8 cellular contexts compared by ENCODE assay signal in genomic region chr9:89310486-89311345, GRCh38. TPM values are rescaled to one million over a fixed set of nuclear protein-coding genes. Genes with fewer than 3 reads are reported as not detected.
DNase-seq lines count a peak whose midpoint lies in the region; ATAC-seq and TF ChIP-seq lines count a peak whose summit lies in the region.

Gene CKS2, plus strand, starts transcription at chr9:89311195. Its CDS starts 98 bp downstream, at chr9:89311293.

- H3K9me3 Mint-ChIP-seq in activated T-cell treated with anti-CD3 and anti-CD28 coated beads, Interleukin-2, amount 50 U/mL, for 24 hours = no peaks in the 10 kb centered on the region

- peak; percentile 99 for DNase-seq in DMS153 treated with DMSO at 0.1 percent for 48 hours (lab: John Stamatoyannopoulos, UW; ENCODE audit: unreplicated experiment)
- peak; percentile 100 for DNase-seq in KBM-7
- DNase-seq in activated T-cell treated with anti-CD3 and anti-CD28 coated beads, Interleukin-2, amount 50 U/mL, for 24 hours = peak; percentile 99
- DNase-seq in epithelial cell of proximal tubule (ENCODE audit: low read depth) = peak; percentile 96
- peak; percentile 100 for DNase-seq in mucosa of gallbladder (ENCODE audit: low spot score)
- DNase-seq in stimulated activated CD8-positive, alpha-beta memory T cell treated with anti-CD3 and anti-CD28 coated beads, Interleukin-4, amount 100 ng/mL, for 4 hours (ENCODE audit: low read depth in 2 of 2, low spot score in 1 of 2) = peak; percentile 99 to 100

- H3K36me3 Mint-ChIP-seq in activated T-cell treated with anti-CD3 and anti-CD28 coated beads, Interleukin-2, amount 50 U/mL, for 24 hours (ENCODE audit: low read depth) = peaks cover 72% of the 10 kb centered on the region

- peak within 1 kb of the TSS; percentile 82 for H3K4me3 ChIP-seq in epithelial cell of proximal tubule (ENCODE audit: low read depth, low read length)

- H3K4me3 Mint-ChIP-seq in activated T-cell treated with anti-CD3 and anti-CD28 coated beads, Interleukin-2, amount 50 U/mL, for 24 hours = peak within 1 kb of the TSS; percentile 93

- peaks cover 40% of the 10 kb centered on the region for H3K4me1 Mint-ChIP-seq in activated T-cell treated with anti-CD3 and anti-CD28 coated beads, Interleukin-2, amount 50 U/mL, for 24 hours (ENCODE audit: low read depth)

- TF ChIP-seq CTCF in epithelial cell of proximal tubule (conservative IDR thresholded peaks at IDR 0.05; ENCODE audit: low read depth, low read length) = no peak

- no peaks in the 10 kb centered on the region for H3K27me3 Mint-ChIP-seq in activated T-cell treated with anti-CD3 and anti-CD28 coated beads, Interleukin-2, amount 50 U/mL, for 24 hours

- ATAC-seq in GM21717 (IDR thresholded peaks at IDR 0.05; ENCODE audit: unreplicated experiment) = peak; percentile 91

- in situ Hi-C loops in KBM-7 (cut with MboI; ENCODE audit: low pct_unique_long_range_greater_than_20kb, low sequenced_read_pairs) = no loop called here

- peak within 1 kb of the TSS; percentile 99 for H3K27ac Mint-ChIP-seq in activated T-cell treated with anti-CD3 and anti-CD28 coated beads, Interleukin-2, amount 50 U/mL, for 24 hours

TF ChIP-seq in PFSK-1, 5 proteins besides CTCF, POLR2A, EP300 and RAD21:
- TF ChIP-seq POLR2AphosphoS5 (IDR thresholded peaks at IDR 0.05; ENCODE audit: low read depth, low read length) = peak; percentile 98
- TF ChIP-seq FOXP2 (optimal IDR thresholded peaks at IDR 0.05; ENCODE audit: borderline replicate concordance, extremely low read depth, extremely low read length, insufficient read depth) = no peak
- peak in 1 of 2 experiments; percentile 46; a peak in 2 of 4 replicates for TF ChIP-seq REST (IDR thresholded peaks at IDR 0.05; ENCODE audit: insufficient read depth in 1 of 2, low read depth in 2 of 2, low read length in 2 of 2)
- peak; percentile 65; the same call in 1 of the 2 replicates for TF ChIP-seq SIN3A (IDR thresholded peaks at IDR 0.05; ENCODE audit: borderline replicate concordance, insufficient read depth, low read length)
- TF ChIP-seq TAF1 (IDR thresholded peaks at IDR 0.05; ENCODE audit: borderline replicate concordance, insufficient read depth, low read length) = peak; percentile 89

RNA-seq across cellular contexts. Expression of gene CKS2, which starts in this region (rescaled TPM):
- polyA plus RNA-seq in PFSK-1 (2012; ENCODE audit: insufficient read length, low read depth) = 142 TPM
- total RNA-seq in epithelial cell of proximal tubule = 414 and 790 TPM in 2 replicates
- 10.6 TPM for total RNA-seq in mucosa of gallbladder

Comparison
In these comparisons a context has a peak if more than half of its experiments do, and no peak if none do; other contexts are left out.
1. Peak in every context shown above with its lines: DNase-seq, ATAC-seq and H3K4me3 ChIP-seq.
2. RNA of gene CKS2 (total RNA-seq): 414 to 790 TPM in epithelial cell of proximal tubule; 10.6 TPM in mucosa of gallbladder (single experiment); every median in the first group is over 10 times any median in the second.